ENCODE assay signal across 19 cellular contexts in the genomic region with DNA sequence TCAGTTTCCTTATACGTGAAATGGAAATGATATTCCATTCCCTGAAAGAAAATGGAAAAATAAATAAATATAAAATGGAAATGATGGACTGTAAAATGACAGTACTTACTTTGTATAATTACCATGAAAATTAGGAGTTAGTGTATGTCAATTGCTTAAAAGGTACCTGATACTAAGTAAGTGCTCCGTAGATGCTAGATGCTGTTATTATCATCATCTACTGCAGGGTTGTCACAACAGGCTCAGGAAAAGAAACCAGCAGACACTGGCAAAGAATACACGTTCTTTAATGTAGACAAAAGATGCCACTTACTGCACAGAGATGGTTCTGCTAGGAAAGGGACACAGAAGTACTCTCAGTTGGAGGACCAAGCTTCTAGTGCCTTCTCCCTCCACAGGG.
"Had no signal": no experiment of that assay in that cellular context is flagged by ENCODE, and none has a peak within 500 bp of the region (broad histone marks: within the 10 kb centered on the region; RNA-seq: fewer than 3 reads in every experiment).

No MANE protein-coding gene starts in this region.

- H3K9me3 Mint-ChIP-seq: IgD-negative memory B cell had no signal

- H3K9ac ChIP-seq: KMS-11, SK-N-SH had no signal

- H3K4me2 ChIP-seq: KMS-11, SK-N-SH had no signal

- H3K4me3 ChIP-seq: K562 had no signal

- H3K9me3 ChIP-seq: SK-N-SH had no signal

- FAIRE-seq: HepG2, K562 had no signal

- ATAC-seq: HepG2, K562 had no signal

- DNase-seq: Kasumi-1, MM.1S, NCI-H1092 treated with DMSO at 0.1 percent for 48 hours, NCI-H1436, NCI-H2029, NCI-H2171 treated with DMSO at 0.1 percent for 48 hours, NCI-H345, NCI-H446 treated with DMSO at 0.1 percent for 48 hours, NCI-H510A treated with DMSO at 0.1 percent for 48 hours, NCI-H526, NCI-H82, SHP77, SK-N-SH, SW 1271 had no signal

- H3K27ac Mint-ChIP-seq: IgD-negative memory B cell had no signal

- H3K27ac ChIP-seq: KMS-11, RWPE1 had no signal

- H3K4me3 Mint-ChIP-seq: IgD-negative memory B cell had no signal

- H3K4me1 Mint-ChIP-seq: IgD-negative memory B cell had no signal
